1 cellular context compared by ENCODE assay signal in genomic region chr2:169694894-169695260, GRCh38.
TF ChIP-seq lines count a peak whose summit lies in the region.

No MANE protein-coding gene starts in this region.

TF ChIP-seq in GM23338, 12 proteins besides CTCF, POLR2A, EP300 and RAD21 (continued from another document):
- TF ChIP-seq, protein P1, sequence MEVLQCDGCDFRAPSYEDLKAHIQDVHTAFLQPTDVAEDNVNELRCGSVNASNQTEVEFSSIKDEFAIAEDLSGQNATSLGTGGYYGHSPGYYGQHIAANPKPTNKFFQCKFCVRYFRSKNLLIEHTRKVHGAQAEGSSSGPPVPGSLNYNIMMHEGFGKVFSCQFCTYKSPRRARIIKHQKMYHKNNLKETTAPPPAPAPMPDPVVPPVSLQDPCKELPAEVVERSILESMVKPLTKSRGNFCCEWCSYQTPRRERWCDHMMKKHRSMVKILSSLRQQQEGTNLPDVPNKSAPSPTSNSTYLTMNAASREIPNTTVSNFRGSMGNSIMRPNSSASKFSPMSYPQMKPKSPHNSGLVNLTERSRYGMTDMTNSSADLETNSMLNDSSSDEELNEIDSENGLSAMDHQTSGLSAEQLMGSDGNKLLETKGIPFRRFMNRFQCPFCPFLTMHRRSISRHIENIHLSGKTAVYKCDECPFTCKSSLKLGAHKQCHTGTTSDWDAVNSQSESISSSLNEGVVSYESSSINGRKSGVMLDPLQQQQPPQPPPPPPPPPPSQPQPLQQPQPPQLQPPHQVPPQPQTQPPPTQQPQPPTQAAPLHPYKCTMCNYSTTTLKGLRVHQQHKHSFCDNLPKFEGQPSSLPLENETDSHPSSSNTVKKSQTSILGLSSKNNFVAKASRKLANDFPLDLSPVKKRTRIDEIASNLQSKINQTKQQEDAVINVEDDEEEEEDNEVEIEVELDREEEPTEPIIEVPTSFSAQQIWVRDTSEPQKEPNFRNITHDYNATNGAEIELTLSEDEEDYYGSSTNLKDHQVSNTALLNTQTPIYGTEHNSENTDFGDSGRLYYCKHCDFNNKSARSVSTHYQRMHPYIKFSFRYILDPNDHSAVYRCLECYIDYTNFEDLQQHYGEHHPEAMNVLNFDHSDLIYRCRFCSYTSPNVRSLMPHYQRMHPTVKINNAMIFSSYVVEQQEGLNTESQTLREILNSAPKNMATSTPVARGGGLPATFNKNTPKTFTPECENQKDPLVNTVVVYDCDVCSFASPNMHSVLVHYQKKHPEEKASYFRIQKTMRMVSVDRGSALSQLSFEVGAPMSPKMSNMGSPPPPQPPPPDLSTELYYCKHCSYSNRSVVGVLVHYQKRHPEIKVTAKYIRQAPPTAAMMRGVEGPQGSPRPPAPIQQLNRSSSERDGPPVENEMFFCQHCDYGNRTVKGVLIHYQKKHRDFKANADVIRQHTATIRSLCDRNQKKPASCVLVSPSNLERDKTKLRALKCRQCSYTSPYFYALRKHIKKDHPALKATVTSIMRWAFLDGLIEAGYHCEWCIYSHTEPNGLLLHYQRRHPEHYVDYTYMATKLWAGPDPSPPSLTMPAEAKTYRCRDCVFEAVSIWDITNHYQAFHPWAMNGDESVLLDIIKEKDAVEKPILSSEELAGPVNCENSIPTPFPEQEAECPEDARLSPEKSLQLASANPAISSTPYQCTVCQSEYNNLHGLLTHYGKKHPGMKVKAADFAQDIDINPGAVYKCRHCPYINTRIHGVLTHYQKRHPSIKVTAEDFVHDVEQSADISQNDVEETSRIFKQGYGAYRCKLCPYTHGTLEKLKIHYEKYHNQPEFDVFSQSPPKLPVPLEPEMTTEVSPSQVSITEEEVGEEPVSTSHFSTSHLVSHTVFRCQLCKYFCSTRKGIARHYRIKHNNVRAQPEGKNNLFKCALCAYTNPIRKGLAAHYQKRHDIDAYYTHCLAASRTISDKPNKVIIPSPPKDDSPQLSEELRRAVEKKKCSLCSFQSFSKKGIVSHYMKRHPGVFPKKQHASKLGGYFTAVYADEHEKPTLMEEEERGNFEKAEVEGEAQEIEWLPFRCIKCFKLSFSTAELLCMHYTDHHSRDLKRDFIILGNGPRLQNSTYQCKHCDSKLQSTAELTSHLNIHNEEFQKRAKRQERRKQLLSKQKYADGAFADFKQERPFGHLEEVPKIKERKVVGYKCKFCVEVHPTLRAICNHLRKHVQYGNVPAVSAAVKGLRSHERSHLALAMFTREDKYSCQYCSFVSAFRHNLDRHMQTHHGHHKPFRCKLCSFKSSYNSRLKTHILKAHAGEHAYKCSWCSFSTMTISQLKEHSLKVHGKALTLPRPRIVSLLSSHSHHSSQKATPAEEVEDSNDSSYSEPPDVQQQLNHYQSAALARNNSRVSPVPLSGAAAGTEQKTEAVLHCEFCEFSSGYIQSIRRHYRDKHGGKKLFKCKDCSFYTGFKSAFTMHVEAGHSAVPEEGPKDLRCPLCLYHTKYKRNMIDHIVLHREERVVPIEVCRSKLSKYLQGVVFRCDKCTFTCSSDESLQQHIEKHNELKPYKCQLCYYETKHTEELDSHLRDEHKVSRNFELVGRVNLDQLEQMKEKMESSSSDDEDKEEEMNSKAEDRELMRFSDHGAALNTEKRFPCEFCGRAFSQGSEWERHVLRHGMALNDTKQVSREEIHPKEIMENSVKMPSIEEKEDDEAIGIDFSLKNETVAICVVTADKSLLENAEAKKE (CRISPR knock-in tag; IDR thresholded peaks at IDR 0.05) = no peak
- TF ChIP-seq STAT1 (IDR thresholded peaks at IDR 0.05; ENCODE audit: unreplicated experiment) (no peak), ETS1 (IDR thresholded peaks at IDR 0.05) (no peak), ZNF331 (CRISPR knock-in tag; IDR thresholded peaks at IDR 0.05; ENCODE audit: low read depth) (no peak), NANOG (IDR thresholded peaks at IDR 0.05; ENCODE audit: borderline replicate concordance) (no peak), REST (IDR thresholded peaks at IDR 0.05; ENCODE audit: unreplicated experiment) (no peak), ZNF114 (CRISPR knock-in tag; IDR thresholded peaks at IDR 0.05) (no peak), POLR2AphosphoS5 (IDR thresholded peaks at IDR 0.05; ENCODE audit: low read depth) (no peak)
